In the genomic region with DNA sequence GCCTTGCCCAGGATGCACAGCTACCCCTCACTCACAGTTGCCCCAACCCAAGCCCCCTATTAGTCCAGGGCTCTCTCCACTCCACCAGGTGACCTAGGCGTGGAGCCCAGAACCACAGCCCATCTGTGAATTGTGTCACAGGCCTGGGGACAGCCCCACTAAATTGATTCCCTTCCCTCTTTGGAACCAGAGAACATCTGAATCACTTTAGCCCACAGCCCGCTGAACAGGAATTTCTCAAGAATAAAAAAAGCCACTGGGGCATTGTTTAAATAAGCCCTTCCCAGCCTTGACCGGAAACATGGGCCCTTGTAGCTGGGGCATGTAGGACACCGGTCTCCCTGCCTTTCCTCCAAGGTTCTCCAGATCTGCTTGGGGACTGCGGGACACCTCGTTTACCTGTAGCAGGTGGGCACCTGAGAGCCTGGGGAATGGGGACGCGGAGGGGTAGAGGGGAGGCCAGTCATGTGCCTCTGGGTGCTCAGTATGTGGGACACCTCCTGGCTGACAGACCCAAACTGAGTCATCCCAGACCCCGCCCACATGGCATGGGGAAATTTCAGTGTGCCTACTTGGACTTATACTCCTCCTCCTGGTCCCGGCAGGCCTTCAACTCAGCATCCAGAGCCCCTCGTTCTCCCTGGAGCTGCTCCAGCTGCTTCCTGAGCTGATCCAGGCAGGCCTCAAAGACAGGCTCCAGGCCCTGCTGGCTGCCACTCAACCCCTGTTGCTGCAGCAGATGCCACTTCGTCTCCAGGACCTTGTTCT, we compare ENCODE assay signal across 21 cellular contexts. TPM values are rescaled to one million over a fixed set of nuclear protein-coding genes. Genes with fewer than 3 reads are reported as not detected.
DNase-seq lines count a peak whose midpoint lies in the region; ATAC-seq, FAIRE-seq and TF ChIP-seq lines count a peak whose summit lies in the region.
"Had no signal": no experiment of that assay in that cellular context is flagged by ENCODE, and none has a peak within 500 bp of the region (broad histone marks: within the 10 kb centered on the region; RNA-seq: fewer than 3 reads in every experiment).

No MANE protein-coding gene starts in this region.

- no peaks in the 10 kb centered on the region for H3K9me3 Mint-ChIP-seq in CD14-positive monocyte
- H3K9me3 Mint-ChIP-seq: activated T-cell treated with anti-CD3 and anti-CD28 coated beads, Interleukin-2, amount 50 U/mL, for 24 hours had no signal

- H3K27me3 ChIP-seq in bronchial epithelial cell (ENCODE audit: control insufficient read depth, insufficient read depth, low read length) (no peaks in the 10 kb centered on the region), trophoblast cell (ENCODE audit: insufficient read depth, low read length) (no peaks in the 10 kb centered on the region), pancreas (no peaks in the 10 kb centered on the region)

- no peak overlapping the region for H3K18ac ChIP-seq in trophoblast cell (ENCODE audit: low read length)

- no peaks in the 10 kb centered on the region for H3K36me3 ChIP-seq in bronchial epithelial cell (ENCODE audit: control insufficient read depth, insufficient read depth, low read length)
- no peaks in the 10 kb centered on the region for H3K36me3 ChIP-seq in trophoblast cell (ENCODE audit: control insufficient read depth in 1 of 2, insufficient read depth in 2 of 2, low read length in 2 of 2)
- H3K36me3 ChIP-seq in pancreas, result no peaks in the 10 kb centered on the region

- H4K91ac ChIP-seq in trophoblast cell (ENCODE audit: low read depth, low read length), result no peak overlapping the region

- H3K4me3 ChIP-seq in bronchial epithelial cell (ENCODE audit: low read depth, low read length) (no peak overlapping the region), trophoblast cell (ENCODE audit: low read depth, low read length) (no peak overlapping the region), pancreas (no peak overlapping the region)
- H3K4me3 ChIP-seq: dorsolateral prefrontal cortex had no signal

- H3K79me1 ChIP-seq in trophoblast cell (ENCODE audit: low read length), result no peaks in the 10 kb centered on the region

- no peaks in the 10 kb centered on the region for H3K79me2 ChIP-seq in trophoblast cell (ENCODE audit: control insufficient read depth, insufficient read depth, low read length, poor library complexity)

- no CpG with 5 or more reads among the region's 12 CpGs for WGBS in trophoblast cell (ENCODE audit: extremely low coverage, insufficient coverage, insufficient read length)
- WGBS in pancreas, 2 donors, result 83 to 88% methylated on average over 12 of the region's 12 CpGs

- H3K27me3 Mint-ChIP-seq in CD14-positive monocyte (ENCODE audit: low read depth in 3 of 3), result peaks cover 7 to 11% (median 9%) of the 10 kb centered on the region in 3 donors
- H3K27me3 Mint-ChIP-seq in T-helper 17 cell, result peaks cover 41% of the 10 kb centered on the region

- H4K12ac ChIP-seq in trophoblast cell (ENCODE audit: low read depth, low read length), result no peak overlapping the region

- FAIRE-seq in bronchial epithelial cell (lab: Jason Lieb, UNC) (peak; percentile 86), pancreas (lab: Jason Lieb, UNC) (no peak)
- FAIRE-seq: GM18507, islet of Langerhans had no signal

- H3K9ac ChIP-seq in trophoblast cell (ENCODE audit: low read length), result no peak overlapping the region

- H2AK5ac ChIP-seq in trophoblast cell (ENCODE audit: low read length), result no peak overlapping the region

- no peak overlapping the region for H2AFZ ChIP-seq in trophoblast cell (ENCODE audit: insufficient read depth, low read length, poor library complexity)

- no peak for ATAC-seq in pancreas
- no peak for ATAC-seq in left cardiac atrium
- no peak for ATAC-seq in T-helper 17 cell

- no peak overlapping the region for H3K4me2 ChIP-seq in trophoblast cell (ENCODE audit: low read length)

- H3K4me1 Mint-ChIP-seq in CD14-positive monocyte, result no peaks in the 10 kb centered on the region
- H3K4me1 Mint-ChIP-seq in T-helper 17 cell, result peaks cover 6% of the 10 kb centered on the region

- H3K14ac ChIP-seq in trophoblast cell (ENCODE audit: low read length), result no peak overlapping the region

- H3K23ac ChIP-seq in trophoblast cell (ENCODE audit: low read length), result no peak overlapping the region

- H2BK5ac ChIP-seq in trophoblast cell (ENCODE audit: low read depth, low read length, poor library complexity), result no peak overlapping the region

- peaks cover 4 to 6% of the 10 kb centered on the region in 2 experiments for H3K4me1 ChIP-seq in trophoblast cell (ENCODE audit: control insufficient read depth in 1 of 2, insufficient read depth in 2 of 2, low read length in 2 of 2)
- no peaks in the 10 kb centered on the region for H3K4me1 ChIP-seq in pancreas

- H3K36me3 Mint-ChIP-seq in CD14-positive monocyte (no peaks in the 10 kb centered on the region), T-helper 17 cell (ENCODE audit: low read depth) (peaks cover 3% of the 10 kb centered on the region)

- H3K9me3 ChIP-seq in trophoblast cell (ENCODE audit: insufficient read depth, low read depth, low read length) (peaks cover 3% of the 10 kb centered on the region), pancreas (no peaks in the 10 kb centered on the region), T-helper 17 cell (ENCODE audit: control insufficient read depth, low read length, poor library complexity, severe bottlenecking) (no peaks in the 10 kb centered on the region)

- H3K27ac ChIP-seq in trophoblast cell (ENCODE audit: low read depth, low read length) (no peak overlapping the region), pancreas (no peak overlapping the region)
- H3K27ac ChIP-seq: C4-2B, dorsolateral prefrontal cortex had no signal

- H2BK12ac ChIP-seq in trophoblast cell (ENCODE audit: low read length), result no peak overlapping the region

- TF ChIP-seq CTCF in CD14-positive monocyte (IDR thresholded peaks at IDR 0.05), result no peak
- TF ChIP-seq CTCF in bronchial epithelial cell (IDR thresholded peaks at IDR 0.05; ENCODE audit: insufficient read depth, low read length, severe bottlenecking), result peak; percentile 22
- TF ChIP-seq CTCF in pancreas (IDR thresholded peaks at IDR 0.05), result no peak

- intact Hi-C loops in CD14-positive monocyte (cut with micrococcal nuclease), result no loop called here
- intact Hi-C loops in pancreas (cut with DNase I), result no loop called here
- intact Hi-C loops in left cardiac atrium (cut with DNase I), result no loop called here

- H3K4ac ChIP-seq in trophoblast cell (ENCODE audit: low read depth, low read length), result no peak overlapping the region

- H4K8ac ChIP-seq in trophoblast cell (ENCODE audit: low read depth, low read length), result no peak overlapping the region

- H3K4me3 Mint-ChIP-seq in CD14-positive monocyte, result no peak overlapping the region
- no peak overlapping the region for H3K4me3 Mint-ChIP-seq in T-helper 17 cell
- H3K4me3 Mint-ChIP-seq: activated T-cell treated with anti-CD3 and anti-CD28 coated beads, Interleukin-2, amount 50 U/mL, for 24 hours had no signal

- peak overlapping the region in 1 of 7 donors; percentile 6 for H3K27ac Mint-ChIP-seq in CD14-positive monocyte
- H3K27ac Mint-ChIP-seq in T-helper 17 cell, result no peak overlapping the region
- H3K27ac Mint-ChIP-seq: activated T-cell treated with anti-CD3 and anti-CD28 coated beads, Interleukin-2, amount 50 U/mL, for 24 hours; progenitor cell of endocrine pancreas had no signal

- H2BK120ac ChIP-seq in trophoblast cell (ENCODE audit: insufficient read depth, low read length, poor library complexity), result no peak overlapping the region

- DNase-seq in CD14-positive monocyte (ENCODE audit: low spot score) (peak; percentile 32), HT1080 (ENCODE audit: low read depth) (peak; percentile 90), bronchial epithelial cell (ENCODE audit: low read depth) (peak; percentile 77), trophoblast cell (peak; percentile 25 to 50), SIG-M5 (lab: John Stamatoyannopoulos, UW) (no peak), pancreas (no peak), left cardiac atrium (no peak), T-helper 17 cell (no peak)
- DNase-seq: activated CD4-positive, CD25-positive, alpha-beta regulatory T cell treated with anti-CD3 and anti-CD28 coated beads, Interleukin-2, amount 50 U/mL, for 72 hours; activated T-cell treated with anti-CD3 and anti-CD28 coated beads, Interleukin-2, amount 50 U/mL, for 24 hours; amygdala; dorsolateral prefrontal cortex; foreskin fibroblast; GDM1; GOT3; MM.1S; stimulated activated CD4-positive, alpha-beta T cell treated with anti-CD3 and anti-CD28 coated beads, Interleukin-1b, Interleukin-23, amount 100 ng/mL, for 48 hours had no signal

RNA-seq across cellular contexts. Expression of gene KRT78, which starts 1.3 kb away (rescaled TPM):
- not detected for polyA plus RNA-seq in CD14-positive monocyte
- 0.13 TPM in 1 of 2 replicates, not detected in the other for total RNA-seq in HT1080 (2014; rRNA removed; shearing (Covaris generic))
- 0.03 and 0.21 TPM in 2 replicates for polyA plus RNA-seq in HT1080 (2015; cell fraction: cytosol; rRNA removed)
- 0.16 TPM in 1 of 2 replicates, not detected in the other for polyA plus RNA-seq in HT1080 (2015; cell fraction: nucleus; rRNA removed)
- total RNA-seq in bronchial epithelial cell, result 5.3 and 17.0 TPM in 2 replicates
- polyA plus RNA-seq in trophoblast cell (2013), result 0.10 TPM in 1 of 2 replicates, not detected in the other
- total RNA-seq in pancreas, result under 1 TPM in 2 of 6 donors, not detected in 4; 0.35 to 0.56 TPM
- polyA plus RNA-seq in pancreas, result 1 to 10 TPM in 1 of 2 donors, under 1 TPM in 1; 0.27 to 1.1 TPM
- total RNA-seq in left cardiac atrium, result not detected
- total RNA-seq in T-helper 17 cell, result not detected
- total RNA-seq: progenitor cell of endocrine pancreas had no signal

RNA-seq across cellular contexts. Expression of gene KRT79, which starts 13.4 kb away (rescaled TPM):
- polyA plus RNA-seq in CD14-positive monocyte (not detected), pancreas (not detected)
- 0.45 and 1.0 TPM in 2 replicates for total RNA-seq in HT1080 (2014; rRNA removed; shearing (Covaris generic))
- polyA plus RNA-seq in HT1080 (2015; cell fraction: cytosol; rRNA removed), result 1.3 and 1.8 TPM in 2 replicates
- 38.6 and 41.6 TPM in 2 replicates for polyA plus RNA-seq in HT1080 (2015; cell fraction: nucleus; rRNA removed)
- total RNA-seq in bronchial epithelial cell (under 0.01 and 0.26 TPM in 2 replicates), pancreas (under 1 TPM in 1 of 6 donors, not detected in 5; 0.09 TPM), left cardiac atrium (under 1 TPM; 0.16 to 0.77 TPM), T-helper 17 cell (not detected)
- not detected in 2 replicates for polyA plus RNA-seq in trophoblast cell (2013)
- total RNA-seq: dorsolateral prefrontal cortex, progenitor cell of endocrine pancreas had no signal

RNA-seq across cellular contexts. Expression of gene KRT4, which starts 33.6 kb away (rescaled TPM):
- not detected for polyA plus RNA-seq in CD14-positive monocyte
- not detected in 2 replicates for total RNA-seq in HT1080 (2014; rRNA removed; shearing (Covaris generic))
- polyA plus RNA-seq in HT1080 (2015; cell fraction: cytosol; rRNA removed), result not detected in 2 replicates
- polyA plus RNA-seq in HT1080 (2015; cell fraction: nucleus; rRNA removed), result 0.23 and 0.25 TPM in 2 replicates
- 66.6 and 171 TPM in 2 replicates for total RNA-seq in bronchial epithelial cell
- polyA plus RNA-seq in trophoblast cell (2013), result not detected in 2 replicates
- total RNA-seq in pancreas, result under 1 TPM in 5 of 6 donors, not detected in 1; 0.09 to 0.28 (median 0.20) TPM
- polyA plus RNA-seq in pancreas, result 1 to 10 TPM; 1.3 to 1.9 TPM
- not detected for total RNA-seq in left cardiac atrium
- total RNA-seq in T-helper 17 cell, result not detected
- total RNA-seq: dorsolateral prefrontal cortex had no signal

RNA-seq across cellular contexts. Expression of gene KRT3, which starts 51.6 kb away (rescaled TPM):
- polyA plus RNA-seq in CD14-positive monocyte (not detected), pancreas (not detected)
- total RNA-seq in HT1080 (2014; rRNA removed; shearing (Covaris generic)), result 0.13 TPM in 1 of 2 replicates, not detected in the other
- polyA plus RNA-seq in HT1080 (2015; cell fraction: cytosol; rRNA removed), result 0.08 TPM in 1 of 2 replicates, not detected in the other
- not detected in 2 replicates for polyA plus RNA-seq in HT1080 (2015; cell fraction: nucleus; rRNA removed)
- total RNA-seq in bronchial epithelial cell (under 0.01 and 0.13 TPM in 2 replicates), pancreas (not detected), left cardiac atrium (not detected), T-helper 17 cell (not detected)
- not detected in 2 replicates for polyA plus RNA-seq in trophoblast cell (2013)
- total RNA-seq: progenitor cell of endocrine pancreas had no signal

RNA-seq across cellular contexts. Expression of gene KRT8, which starts 57.4 kb away (rescaled TPM):
- polyA plus RNA-seq in CD14-positive monocyte (under 1 TPM in 1 of 2 donors, not detected in 1; 0.39 TPM), pancreas (100 to 1,000 TPM; 698 to 759 TPM)
- total RNA-seq in HT1080 (2014; rRNA removed; shearing (Covaris generic)), result 199 and 204 TPM in 2 replicates
- polyA plus RNA-seq in HT1080 (2015; cell fraction: cytosol; rRNA removed), result 437 and 465 TPM in 2 replicates
- 593 and 647 TPM in 2 replicates for polyA plus RNA-seq in HT1080 (2015; cell fraction: nucleus; rRNA removed)
- total RNA-seq in bronchial epithelial cell (146 and 309 TPM in 2 replicates), pancreas (100 to 1,000 TPM; 317 to 789 (median 496) TPM), left cardiac atrium (100 to 1,000 TPM; 194 to 233 TPM), T-helper 17 cell (1 to 10 TPM in 1 of 2 donors, under 1 TPM in 1; 0.67 to 3.2 TPM)
- 5,322 and 5,443 TPM in 2 replicates for polyA plus RNA-seq in trophoblast cell (2013)

Comparison
In these comparisons a context has a peak if more than half of its experiments do, and no peak if none do; other contexts are left out.
1. DNase-seq: peak in CD14-positive monocyte (single experiment), HT1080 (single experiment), bronchial epithelial cell (single experiment) and trophoblast cell (2 of 2); none in SIG-M5 (single experiment), pancreas (0 of 6), left cardiac atrium (single experiment) and T-helper 17 cell (0 of 3).
2. RNA of gene KRT4, which starts 33.6 kb away (total RNA-seq): 66.6 to 171 TPM in bronchial epithelial cell; 0.09 to 0.28 TPM in pancreas, not detected in left cardiac atrium, not detected in HT1080 and not detected in T-helper 17 cell; every median in the first group is over 10 times any median in the second.